ENCODE assay signal across 17 cellular contexts in the genomic region with DNA sequence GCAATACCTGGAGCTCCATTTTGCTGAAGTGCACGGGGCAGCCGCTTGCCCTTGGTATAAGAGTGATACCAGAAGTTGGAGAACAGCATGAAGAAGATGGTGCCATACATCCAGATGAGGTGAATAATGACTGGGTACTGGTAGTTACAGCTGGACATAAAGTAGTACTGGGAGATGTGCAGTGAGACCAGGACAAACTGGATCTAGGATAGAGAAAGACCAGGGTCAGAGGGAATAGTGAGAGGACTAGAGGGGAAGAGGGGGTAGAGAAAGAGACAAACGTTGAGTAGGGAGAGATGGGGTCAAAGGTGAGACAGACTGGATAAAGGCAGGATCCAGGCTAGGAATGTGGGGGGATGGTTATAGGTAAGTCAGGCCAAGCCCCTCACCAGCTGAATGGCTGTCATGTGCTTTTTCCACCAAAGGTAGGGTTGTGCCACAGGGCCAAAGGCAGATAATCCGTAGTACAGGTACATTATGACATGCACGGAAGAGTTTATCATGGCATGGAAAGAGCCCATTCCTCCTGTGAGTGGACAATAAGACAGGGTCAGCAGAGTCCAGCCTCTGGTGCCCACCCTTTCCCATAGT. TPM values are rescaled to one million over a fixed set of nuclear protein-coding genes. Genes with fewer than 3 reads are reported as not detected.
DNase-seq lines count a peak whose midpoint lies in the region; ATAC-seq and TF ChIP-seq lines count a peak whose summit lies in the region.
"Had no signal": no experiment of that assay in that cellular context is flagged by ENCODE, and none has a peak within 500 bp of the region (broad histone marks: within the 10 kb centered on the region; RNA-seq: fewer than 3 reads in every experiment).

No MANE protein-coding gene starts in this region.

- intact Hi-C loops in Calu3 (cut with micrococcal nuclease; ENCODE audit: unreplicated experiment), result no loop called here

- H3K4me3 Mint-ChIP-seq in T-helper 2 cell treated with Interferon-gamma antibody and Interleukin-4, amounts not matched to agents 5 μg/mL and 100 μg/mL, for 36 hours, result peak overlapping the region; percentile 18
- H3K4me3 Mint-ChIP-seq in Calu3 (ENCODE audit: low read depth, unreplicated experiment), result peak overlapping the region; percentile 4
- no peak overlapping the region for H3K4me3 Mint-ChIP-seq in activated CD8-positive, alpha-beta T cell treated with anti-CD3 and anti-CD28 coated beads, Interleukin-2, amount 10 ng/mL, durations not matched to agents 7 days and 5 days
- no peak overlapping the region for H3K4me3 Mint-ChIP-seq in natural killer cell treated with Interleukin-12 subunit alpha and Interleukin-12 subunit beta and Interleukin-15 and Interleukin-18, amount 100 ng/mL, for 72 hours

- DNase-seq in T-helper 2 cell treated with Interferon-gamma antibody and Interleukin-4, amounts not matched to agents 5 μg/mL and 100 μg/mL, for 36 hours (ENCODE audit: low spot score), result no peak
- DNase-seq in T-helper 2 cell (no peak), Calu3 (no peak), NCI-H1417 (lab: John Stamatoyannopoulos, UW) (no peak), NOMO-1 treated with DMSO at 0.1 percent for 48 hours (lab: John Stamatoyannopoulos, UW; ENCODE audit: unreplicated experiment) (no peak)
- DNase-seq in activated CD8-positive, alpha-beta T cell treated with anti-CD3 and anti-CD28 coated beads, Interleukin-2, amount 10 ng/mL, durations not matched to agents 7 days and 5 days, result no peak
- no peak for DNase-seq in natural killer cell treated with Interleukin-12 subunit alpha and Interleukin-12 subunit beta and Interleukin-15 and Interleukin-18, amount 100 ng/mL, for 72 hours (ENCODE audit: low spot score)
- DNase-seq: activated T-cell treated with anti-CD3 and anti-CD28 coated beads, Interleukin-2, amount 50 U/mL, for 48 hours; anterior cingulate cortex; foreskin melanocyte; left ventricle myocardium inferior; NCI-H1105 treated with DMSO at 0.1 percent for 48 hours; Right ventricle myocardium superior; stimulated activated naive CD4-positive, alpha-beta T cell; upper lobe of right lung had no signal

- POLR2A ChIA-PET in activated CD8-positive, alpha-beta T cell treated with anti-CD3 and anti-CD28 coated beads, Interleukin-2, amount 10 ng/mL, durations not matched to agents 7 days and 5 days (lab: Charles Lee), result interaction anchor here (1.6 kb wide), 1 partner anchor 25 kb away, joined by 3 read pairs; no protein-coding TSS in a partner anchor

- TSS peak; percentile 30 for BruUV-seq in Calu3 (replicated peaks; lab: Mats Ljungman, UMichigan)

- H3K9me3 Mint-ChIP-seq in T-helper 2 cell treated with Interferon-gamma antibody and Interleukin-4, amounts not matched to agents 5 μg/mL and 100 μg/mL, for 36 hours, result no peaks in the 10 kb centered on the region
- H3K9me3 Mint-ChIP-seq in Calu3 (ENCODE audit: low read depth, unreplicated experiment), result no peaks in the 10 kb centered on the region
- H3K9me3 Mint-ChIP-seq in activated CD8-positive, alpha-beta T cell treated with anti-CD3 and anti-CD28 coated beads, Interleukin-2, amount 10 ng/mL, durations not matched to agents 7 days and 5 days (ENCODE audit: insufficient read depth), result no peaks in the 10 kb centered on the region
- no peaks in the 10 kb centered on the region for H3K9me3 Mint-ChIP-seq in natural killer cell treated with Interleukin-12 subunit alpha and Interleukin-12 subunit beta and Interleukin-15 and Interleukin-18, amount 100 ng/mL, for 72 hours

- no peak for ATAC-seq in activated CD8-positive, alpha-beta T cell treated with anti-CD3 and anti-CD28 coated beads, Interleukin-2, amount 10 ng/mL, durations not matched to agents 7 days and 5 days
- ATAC-seq in natural killer cell treated with Interleukin-12 subunit alpha and Interleukin-12 subunit beta and Interleukin-15 and Interleukin-18, amount 100 ng/mL, for 72 hours, result no peak
- ATAC-seq in GM18498 (IDR thresholded peaks at IDR 0.05; ENCODE audit: unreplicated experiment), result no peak
- ATAC-seq: A549, upper lobe of right lung had no signal

- H3K4me1 Mint-ChIP-seq in T-helper 2 cell treated with Interferon-gamma antibody and Interleukin-4, amounts not matched to agents 5 μg/mL and 100 μg/mL, for 36 hours (ENCODE audit: low read depth), result peaks cover 57% of the 10 kb centered on the region
- peaks cover 58% of the 10 kb centered on the region for H3K4me1 Mint-ChIP-seq in Calu3 (ENCODE audit: low read depth, unreplicated experiment)
- H3K4me1 Mint-ChIP-seq in activated CD8-positive, alpha-beta T cell treated with anti-CD3 and anti-CD28 coated beads, Interleukin-2, amount 10 ng/mL, durations not matched to agents 7 days and 5 days (ENCODE audit: low read depth), result peaks cover 75% of the 10 kb centered on the region
- H3K4me1 Mint-ChIP-seq in natural killer cell treated with Interleukin-12 subunit alpha and Interleukin-12 subunit beta and Interleukin-15 and Interleukin-18, amount 100 ng/mL, for 72 hours (ENCODE audit: low read depth in 2 of 2), result peaks cover 60 to 66% of the 10 kb centered on the region in 2 donors

- CTCF ChIA-PET in Calu3 (lab: Charles Lee), result no interaction called here
- CTCF ChIA-PET in activated CD8-positive, alpha-beta T cell treated with anti-CD3 and anti-CD28 coated beads, Interleukin-2, amount 10 ng/mL, durations not matched to agents 7 days and 5 days (lab: Charles Lee), result no interaction called here

- no peak for TF ChIP-seq CTCF in Calu3 (IDR thresholded peaks at IDR 0.05; ENCODE audit: unreplicated experiment)

- H3K27me3 Mint-ChIP-seq in T-helper 2 cell treated with Interferon-gamma antibody and Interleukin-4, amounts not matched to agents 5 μg/mL and 100 μg/mL, for 36 hours (ENCODE audit: low read depth), result no peaks in the 10 kb centered on the region
- H3K27me3 Mint-ChIP-seq in Calu3 (ENCODE audit: unreplicated experiment), result no peaks in the 10 kb centered on the region
- H3K27me3 Mint-ChIP-seq in activated CD8-positive, alpha-beta T cell treated with anti-CD3 and anti-CD28 coated beads, Interleukin-2, amount 10 ng/mL, durations not matched to agents 7 days and 5 days (ENCODE audit: low read depth), result no peaks in the 10 kb centered on the region
- no peaks in the 10 kb centered on the region for H3K27me3 Mint-ChIP-seq in natural killer cell treated with Interleukin-12 subunit alpha and Interleukin-12 subunit beta and Interleukin-15 and Interleukin-18, amount 100 ng/mL, for 72 hours

- H3K36me3 Mint-ChIP-seq in T-helper 2 cell treated with Interferon-gamma antibody and Interleukin-4, amounts not matched to agents 5 μg/mL and 100 μg/mL, for 36 hours (ENCODE audit: low read depth), result peaks cover 73% of the 10 kb centered on the region
- H3K36me3 Mint-ChIP-seq in Calu3 (ENCODE audit: insufficient read depth, unreplicated experiment), result peaks cover 97% of the 10 kb centered on the region
- H3K36me3 Mint-ChIP-seq in activated CD8-positive, alpha-beta T cell treated with anti-CD3 and anti-CD28 coated beads, Interleukin-2, amount 10 ng/mL, durations not matched to agents 7 days and 5 days (ENCODE audit: low read depth), result peaks cover 76% of the 10 kb centered on the region
- peaks cover 22% of the 10 kb centered on the region for H3K36me3 Mint-ChIP-seq in natural killer cell treated with Interleukin-12 subunit alpha and Interleukin-12 subunit beta and Interleukin-15 and Interleukin-18, amount 100 ng/mL, for 72 hours

- peak overlapping the region; percentile 43 for H3K27ac Mint-ChIP-seq in T-helper 2 cell treated with Interferon-gamma antibody and Interleukin-4, amounts not matched to agents 5 μg/mL and 100 μg/mL, for 36 hours
- H3K27ac Mint-ChIP-seq in Calu3 (ENCODE audit: unreplicated experiment), result peak overlapping the region; percentile 10
- H3K27ac Mint-ChIP-seq in activated CD8-positive, alpha-beta T cell treated with anti-CD3 and anti-CD28 coated beads, Interleukin-2, amount 10 ng/mL, durations not matched to agents 7 days and 5 days, result peak overlapping the region; percentile 65
- H3K27ac Mint-ChIP-seq in natural killer cell treated with Interleukin-12 subunit alpha and Interleukin-12 subunit beta and Interleukin-15 and Interleukin-18, amount 100 ng/mL, for 72 hours, result peak overlapping the region; percentile 76 to 84

RNA-seq across cellular contexts. Expression of gene ELOVL1, which starts 3.8 kb away (rescaled TPM):
- 107 and 117 TPM in 2 replicates for total RNA-seq in Calu3 (2022)
- total RNA-seq in activated CD8-positive, alpha-beta T cell treated with anti-CD3 and anti-CD28 coated beads, Interleukin-2, amount 10 ng/mL, durations not matched to agents 7 days and 5 days, result 10 to 100 TPM; 69.6 to 71.0 TPM
- 100 to 1,000 TPM; 101 to 108 TPM for total RNA-seq in natural killer cell treated with Interleukin-12 subunit alpha and Interleukin-12 subunit beta and Interleukin-15 and Interleukin-18, amount 100 ng/mL, for 72 hours

RNA-seq across cellular contexts. Expression of gene CDC20, which starts 5.2 kb away (rescaled TPM):
- total RNA-seq in Calu3 (2022), result 128 and 134 TPM in 2 replicates
- total RNA-seq in activated CD8-positive, alpha-beta T cell treated with anti-CD3 and anti-CD28 coated beads, Interleukin-2, amount 10 ng/mL, durations not matched to agents 7 days and 5 days, result 100 to 1,000 TPM; 214 to 232 TPM
- 100 to 1,000 TPM in 1 of 2 donors, 10 to 100 TPM in 1; 98.7 to 152 TPM for total RNA-seq in natural killer cell treated with Interleukin-12 subunit alpha and Interleukin-12 subunit beta and Interleukin-15 and Interleukin-18, amount 100 ng/mL, for 72 hours

RNA-seq across cellular contexts. Expression of gene MED8, which starts 25.6 kb away (rescaled TPM):
- total RNA-seq in Calu3 (2022), result 31.1 and 32.8 TPM in 2 replicates
- 10 to 100 TPM; 33.1 to 35.1 TPM for total RNA-seq in activated CD8-positive, alpha-beta T cell treated with anti-CD3 and anti-CD28 coated beads, Interleukin-2, amount 10 ng/mL, durations not matched to agents 7 days and 5 days
- 10 to 100 TPM; 42.6 to 57.9 TPM for total RNA-seq in natural killer cell treated with Interleukin-12 subunit alpha and Interleukin-12 subunit beta and Interleukin-15 and Interleukin-18, amount 100 ng/mL, for 72 hours

RNA-seq across cellular contexts. Expression of gene SZT2, which starts 25.7 kb away (rescaled TPM):
- 77.3 and 78.7 TPM in 2 replicates for total RNA-seq in Calu3 (2022)
- 10 to 100 TPM; 57.2 to 58.3 TPM for total RNA-seq in activated CD8-positive, alpha-beta T cell treated with anti-CD3 and anti-CD28 coated beads, Interleukin-2, amount 10 ng/mL, durations not matched to agents 7 days and 5 days
- total RNA-seq in natural killer cell treated with Interleukin-12 subunit alpha and Interleukin-12 subunit beta and Interleukin-15 and Interleukin-18, amount 100 ng/mL, for 72 hours, result 100 to 1,000 TPM in 1 of 2 donors, 10 to 100 TPM in 1; 73.3 to 119 TPM

RNA-seq across cellular contexts. Expression of gene MPL, which starts 26.4 kb away (rescaled TPM):
- 0.52 and 0.73 TPM in 2 replicates for total RNA-seq in Calu3 (2022)
- not detected for total RNA-seq in activated CD8-positive, alpha-beta T cell treated with anti-CD3 and anti-CD28 coated beads, Interleukin-2, amount 10 ng/mL, durations not matched to agents 7 days and 5 days
- not detected for total RNA-seq in natural killer cell treated with Interleukin-12 subunit alpha and Interleukin-12 subunit beta and Interleukin-15 and Interleukin-18, amount 100 ng/mL, for 72 hours

Comparison
In these comparisons a context has a peak if more than half of its experiments do, and no peak if none do; other contexts are left out.
1. H3K27ac Mint-ChIP-seq: peak in every context shown above with its lines; median percentile 80 in natural killer cell treated with Interleukin-12 subunit alpha and Interleukin-12 subunit beta and Interleukin-15 and Interleukin-18, amount 100 ng/mL, for 72 hours; 65 in activated CD8-positive, alpha-beta T cell treated with anti-CD3 and anti-CD28 coated beads, Interleukin-2, amount 10 ng/mL, durations not matched to agents 7 days and 5 days; 43 in T-helper 2 cell treated with Interferon-gamma antibody and Interleukin-4, amounts not matched to agents 5 μg/mL and 100 μg/mL, for 36 hours; 10 in Calu3.
2. H3K4me3 Mint-ChIP-seq: peak in T-helper 2 cell treated with Interferon-gamma antibody and Interleukin-4, amounts not matched to agents 5 μg/mL and 100 μg/mL, for 36 hours (single experiment) and Calu3 (single experiment); none in activated CD8-positive, alpha-beta T cell treated with anti-CD3 and anti-CD28 coated beads, Interleukin-2, amount 10 ng/mL, durations not matched to agents 7 days and 5 days (single experiment) and natural killer cell treated with Interleukin-12 subunit alpha and Interleukin-12 subunit beta and Interleukin-15 and Interleukin-18, amount 100 ng/mL, for 72 hours (single experiment).